ENCODE assay signal across 25 cellular contexts in the genomic region with DNA sequence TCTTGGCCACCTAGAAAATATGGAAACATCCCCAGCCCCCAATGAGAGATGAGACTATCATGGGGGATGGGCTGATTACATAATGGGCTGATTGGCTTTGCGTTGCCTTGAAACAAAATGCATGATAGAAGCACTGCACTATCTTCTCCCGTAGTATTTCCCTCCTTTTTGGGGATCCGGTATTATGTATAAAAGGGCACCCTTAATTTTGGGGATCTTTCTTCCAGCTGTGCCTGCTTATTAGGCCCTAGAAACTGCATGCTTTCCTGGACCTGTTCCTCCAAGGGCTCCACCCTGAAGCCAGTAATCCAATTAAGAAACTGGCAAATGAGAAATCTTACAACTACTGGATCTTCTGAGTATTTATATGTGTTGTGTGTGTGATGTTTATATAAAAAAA. TPM values are rescaled to one million over a fixed set of nuclear protein-coding genes. Genes with fewer than 3 reads are reported as not detected.
A peak's percentile ranks its signal among the peaks of the same experiment; 100 is the strongest.
DNase-seq lines count a peak whose midpoint lies in the region; ATAC-seq, FAIRE-seq and TF ChIP-seq lines count a peak whose summit lies in the region.
"Had no signal": no experiment of that assay in that cellular context is flagged by ENCODE, and none has a peak within 500 bp of the region (broad histone marks: within the 10 kb centered on the region; RNA-seq: fewer than 3 reads in every experiment).

No MANE protein-coding gene starts in this region.

- CTCF ChIA-PET in HEK293 (lab: Yijun Ruan, JAX): no interaction called here
- CTCF ChIA-PET in K562 (lab: Yijun Ruan, JAX; ENCODE audit: low intra/inter-chr PET ratio): no interaction called here

- H3K4me1 ChIP-seq in HEK293 (ENCODE audit: control insufficient read depth, insufficient read depth, low read length) (no peaks in the 10 kb centered on the region), K562 (replicated peaks in 1 of 2; ENCODE audit: control insufficient read depth in 2 of 2, insufficient read depth in 2 of 2, low read length in 2 of 2) (no peaks in the 10 kb centered on the region), mesendoderm (ENCODE audit: control insufficient read depth, low read depth, low read length) (peaks cover 6% of the 10 kb centered on the region)
- H3K4me1 ChIP-seq: BE2C had no signal

- no peak overlapping the region for H4K8ac ChIP-seq in mesendoderm (ENCODE audit: low read depth, low read length)

- no peak for TF ChIP-seq POLR2A in K562 (conservative IDR thresholded peaks at IDR 0.05)

- DNase-seq in K562 (ENCODE audit: extremely low read depth in 1 of 4, low spot score in 3 of 4) (no peak), mesendoderm (peak; percentile 5), putamen (ENCODE audit: low spot score) (no peak), NCI-H69 (lab: John Stamatoyannopoulos, UW) (no peak)
- DNase-seq: 8988T; ACHN; BE2C; C1 segment of cervical spinal cord; CD4-positive, alpha-beta memory T cell; CD4-positive, CD25-positive, alpha-beta regulatory T cell; CD8-positive, alpha-beta memory T cell; COR-L47; DMS 273 treated with DMSO at 0.1 percent for 48 hours; DMS153; DMS79; DND-41; EL; GDM1 had no signal

- no peak overlapping the region for H2AFZ ChIP-seq in K562 (ENCODE audit: low read depth, low read length)

- H3K79me2 ChIP-seq in K562 (ENCODE audit: control insufficient read depth, insufficient read depth, low read length) (no peaks in the 10 kb centered on the region), mesendoderm (ENCODE audit: control insufficient read depth, insufficient read depth, low read length) (no peaks in the 10 kb centered on the region)

- TF ChIP-seq RAD21 in K562 (CRISPR knock-in tag; conservative IDR thresholded peaks at IDR 0.05 in 1 of 2, IDR thresholded peaks at IDR 0.05 in 1 of 2): no peak

- no peaks in the 10 kb centered on the region for H3K9me3 ChIP-seq in HEK293 (ENCODE audit: control insufficient read depth, insufficient read depth, low read depth, low read length)
- no peaks in the 10 kb centered on the region for H3K9me3 ChIP-seq in K562 (replicated peaks; ENCODE audit: control insufficient read depth, insufficient read depth, low read depth, low read length)
- H3K9me3 ChIP-seq: BE2C had no signal

- no peak overlapping the region for H3K4ac ChIP-seq in mesendoderm (ENCODE audit: low read depth, low read length)

- H2AK5ac ChIP-seq in mesendoderm (ENCODE audit: low read length): no peak overlapping the region

- H3K9ac ChIP-seq in K562 (ENCODE audit: insufficient read depth in 1 of 2, low read depth in 2 of 2, low read length in 2 of 2) (no peak overlapping the region), mesendoderm (ENCODE audit: low read length) (no peak overlapping the region)
- H3K9ac ChIP-seq: BLaER1 had no signal

- H2BK120ac ChIP-seq in mesendoderm (ENCODE audit: low read depth, low read length): no peak overlapping the region

- no peak for FAIRE-seq in K562 (lab: Jason Lieb, UNC)
- FAIRE-seq: A204.1, GM12892, GM18507 had no signal

- no peak overlapping the region for H2BK15ac ChIP-seq in mesendoderm (replicated peaks; ENCODE audit: low read depth)

- POLR2A ChIA-PET in HEK293 (lab: Yijun Ruan, JAX) (interaction anchor here (0.8 kb wide), 1 partner anchor 9 kb away, joined by 5 read pairs; no protein-coding TSS in a partner anchor), K562 (lab: Yijun Ruan, JAX) (interaction anchor here (0.6 kb wide), 2 partner anchors 136 to 378 kb away, joined by 3 read pairs; no protein-coding TSS in a partner anchor)

- H3K27ac ChIP-seq in HEK293 (ENCODE audit: extremely low read depth, low read depth, low read length) (no peak overlapping the region), K562 (ENCODE audit: extremely low read depth, low read depth, low read length) (no peak overlapping the region), mesendoderm (ENCODE audit: low read depth, low read length) (no peak overlapping the region)
- H3K27ac ChIP-seq: BLaER1 had no signal

- H3K27me3 ChIP-seq in K562 (ENCODE audit: control insufficient read depth in 2 of 2, insufficient read depth in 2 of 2, low read length in 2 of 2) (no peaks in the 10 kb centered on the region), mesendoderm (ENCODE audit: insufficient read depth, low read length, poor library complexity) (no peaks in the 10 kb centered on the region)
- H3K27me3 ChIP-seq: BE2C, BLaER1 had no signal

- no peaks in the 10 kb centered on the region for H4K20me1 ChIP-seq in K562 (replicated peaks; ENCODE audit: control insufficient read depth, insufficient read depth, low read length)
- H4K20me1 ChIP-seq: BLaER1 had no signal

- TF ChIP-seq EP300 in K562 (IDR thresholded peaks at IDR 0.05; ENCODE audit: low read length): no peak

- H3K4me2 ChIP-seq in K562 (ENCODE audit: insufficient read depth, low read length) (no peak overlapping the region), mesendoderm (ENCODE audit: low read length) (no peak overlapping the region)
- H3K4me2 ChIP-seq: BLaER1 had no signal

- no peak overlapping the region for H3K56ac ChIP-seq in mesendoderm (ENCODE audit: low read length)

- WGBS in K562 (ENCODE audit: insufficient coverage, low coverage, missing lambda C conversion rate): 2% methylated on average over 3 of the region's 3 CpGs
- no CpG with 5 or more reads among the region's 3 CpGs for WGBS in mesendoderm (ENCODE audit: extremely low coverage, insufficient coverage, low lambda C conversion rate)

- no peaks in the 10 kb centered on the region for H3K9me1 ChIP-seq in K562 (ENCODE audit: control insufficient read depth, insufficient read depth, low read length)

- no TSS peak for BruUV-seq in K562 (replicated peaks; lab: Mats Ljungman, UMichigan)

- intact Hi-C loops in K562 (cut with micrococcal nuclease): no loop called here

- H3K4me3 ChIP-seq in HEK293 (ENCODE audit: low read depth, low read length) (no peak overlapping the region), K562 (no peak overlapping the region), mesendoderm (ENCODE audit: low read length) (no peak overlapping the region)
- H3K4me3 ChIP-seq: BLaER1, GM12878 had no signal

- no peak overlapping the region for H2BK5ac ChIP-seq in mesendoderm (ENCODE audit: low read length)

- TF ChIP-seq CTCF in HEK293 (tag by site-specific recombination; IDR thresholded peaks at IDR 0.05): no peak
- TF ChIP-seq CTCF in K562 (IDR thresholded peaks at IDR 0.05 in 2 of 3, conservative IDR thresholded peaks at IDR 0.05 in 1 of 3; ENCODE audit: insufficient read depth in 2 of 3, low read depth in 1 of 3, low read length in 3 of 3): no peak

- no peak overlapping the region for H3K23ac ChIP-seq in mesendoderm (ENCODE audit: low read length)

- ATAC-seq in K562: no peak
- ATAC-seq: GM12878 had no signal

- in situ Hi-C loops in K562 (cut with MboI): no loop called here

- H3K79me1 ChIP-seq in mesendoderm (ENCODE audit: low read length): no peaks in the 10 kb centered on the region

- H3K18ac ChIP-seq in mesendoderm (ENCODE audit: low read length): no peak overlapping the region

- H4K5ac ChIP-seq in mesendoderm (ENCODE audit: low read length): no peak overlapping the region

- H3K36me3 ChIP-seq in HEK293 (ENCODE audit: control insufficient read depth in 2 of 2, insufficient read depth in 1 of 2, low read length in 2 of 2) (no peaks in the 10 kb centered on the region), K562 (ENCODE audit: control insufficient read depth, insufficient read depth, low read length) (no peaks in the 10 kb centered on the region), mesendoderm (ENCODE audit: control insufficient read depth, insufficient read depth, low read length) (no peaks in the 10 kb centered on the region)
- H3K36me3 ChIP-seq: BE2C, BLaER1 had no signal

TF ChIP-seq in HEK293, 187 proteins besides CTCF, POLR2A, EP300 and RAD21:
- peak; percentile 92 for TF ChIP-seq SETDB1 (IDR thresholded peaks at IDR 0.05; ENCODE audit: insufficient read length, low read length)
- TF ChIP-seq ZNF544 (tag by site-specific recombination; IDR thresholded peaks at IDR 0.05): no peak
- TF ChIP-seq TRIM28 (IDR thresholded peaks at IDR 0.05; ENCODE audit: borderline replicate concordance, low read length): 0 out of 2 replicates have a peak, but pooled peaks have one; percentile 12
TF ChIP-seq in HEK293: peak in this region for 2.

TF ChIP-seq in K562, 482 proteins besides CTCF, POLR2A, EP300 and RAD21:
- TF ChIP-seq MCM3 (IDR thresholded peaks at IDR 0.05) (no peak), ZFP36 (IDR thresholded peaks at IDR 0.05; ENCODE audit: low read depth, low read length, partially characterized antibody) (peak; percentile 43)
TF ChIP-seq in K562: peak in this region for 1.

RNA-seq across cellular contexts. Expression of gene SH3RF3, which starts 34.9 kb away (rescaled TPM):
- total RNA-seq in K562 (2011; cell fraction: chromatin; rRNA removed; ENCODE audit: low replicate concordance): not detected in 2 replicates
- not detected in 2 replicates for total RNA-seq in K562 (2011; cell fraction: nucleolus; rRNA removed)
- total RNA-seq in K562 (2011; cell fraction: nucleoplasm; rRNA removed): not detected in 2 replicates
- total RNA-seq in K562 (2014; rRNA removed) (not detected in 2 replicates), K562 (2014; rRNA removed; fragmentation: Illumina TruSeq; extraction: Trizol) (not detected in 2 replicates), K562 (2015; rRNA removed; fragmentation: Illumina TruSeq; extraction: Trizol) (not detected in 2 replicates), K562 (2021) (0.02 TPM in 2 replicates)
- polyA plus RNA-seq in K562 (2011; rRNA removed) (not detected in 2 replicates), K562 (2014; fragmentation: Illumina TruSeq; extraction: Trizol) (not detected in 2 replicates), K562 (2014; fragmentation: Nextera tagmentation; extraction: Ambion mirVana) (not detected), K562 (2014; rRNA removed) (not detected in 2 replicates)
- polyA plus RNA-seq in K562 (2011; cell fraction: cytosol; rRNA removed): not detected in 2 replicates
- polyA plus RNA-seq in K562 (2011; cell fraction: nucleus; rRNA removed): not detected in 2 replicates
- 0.28 TPM in 1 of 2 replicates, not detected in the other for polyA plus RNA-seq in K562 (2012)
- not detected in 2 replicates for polyA minus RNA-seq in K562 (2011; rRNA and poly(A)+ RNA removed)
- polyA minus RNA-seq in K562 (2011; cell fraction: cytosol; rRNA and poly(A)+ RNA removed): not detected in 2 replicates
- not detected in 2 replicates for polyA minus RNA-seq in K562 (2011; cell fraction: nucleus; rRNA and poly(A)+ RNA removed)
- 1.1 TPM for polyA plus RNA-seq in mesendoderm (2013, experiment 1 of 2)
- polyA plus RNA-seq in mesendoderm (2013, experiment 2 of 2): 1.1 TPM
- total RNA-seq: G401 had no signal

Comparison
In these comparisons a context has a peak if more than half of its experiments do, and no peak if none do; other contexts are left out.
1. Of the 44 proteins assayed by ChIP-seq in both K562 and HEK293: peak only in K562: none; only in HEK293: SETDB1 and TRIM28; in both: none; in neither: 42.